22 cellular contexts compared by ENCODE assay signal in genomic region chr3:13288732-13289718, GRCh38.
DNase-seq lines count a peak whose midpoint lies in the region; ATAC-seq and TF ChIP-seq lines count a peak whose summit lies in the region.
"Had no signal": no experiment of that assay in that cellular context is flagged by ENCODE, and none has a peak within 500 bp of the region (broad histone marks: within the 10 kb centered on the region; RNA-seq: fewer than 3 reads in every experiment).

No MANE protein-coding gene starts in this region.

- no peaks in the 10 kb centered on the region for H3K4me1 ChIP-seq in lower lobe of right lung
- H3K4me1 ChIP-seq: Caco-2 had no signal

- DNase-seq in DMS 273 (lab: John Stamatoyannopoulos, UW; ENCODE audit: unreplicated experiment) (peak; percentile 31), DMS 273 treated with DMSO at 0.1 percent for 48 hours (lab: John Stamatoyannopoulos, UW) (no peak), H4 (ENCODE audit: low spot score) (peak; percentile 86), NCI-H526 (lab: John Stamatoyannopoulos, UW) (peak; percentile 55 to 57), lower lobe of right lung (peak; percentile 8), left lobe of liver (ENCODE audit: low spot score) (no peak)
- no peak for DNase-seq in activated CD8-positive, alpha-beta memory T cell treated with anti-CD3 and anti-CD28 coated beads, Interleukin-2, amount 50 U/mL, for 48 hours
- DNase-seq: activated CD4-positive, alpha-beta memory T cell treated with anti-CD3 and anti-CD28 coated beads, Interleukin-2, amount 10 ng/mL, durations not matched to agents 7 days and 5 days; activated CD4-positive, CD25-positive, alpha-beta regulatory T cell; Caco-2; effector CD4-positive, alpha-beta T cell; foreskin melanocyte; islet precursor cell; mammary epithelial cell; NCI-H187; nucleus accumbens; stimulated activated CD4-positive, alpha-beta T cell treated with anti-CD3 and anti-CD28 coated beads, Interleukin-4, amount 100 ng/mL, for 4 hours had no signal

- H3K4me3 ChIP-seq in lower lobe of right lung: no peak overlapping the region

- H3K27me3 ChIP-seq in lower lobe of right lung (ENCODE audit: low read depth): peaks cover 28% of the 10 kb centered on the region

- intact Hi-C loops in lower lobe of right lung (cut with DNase I): no loop called here

- TF ChIP-seq CTCF in lower lobe of right lung (IDR thresholded peaks at IDR 0.05): no peak

- ATAC-seq in lower lobe of right lung (no peak), GM18873 (IDR thresholded peaks at IDR 0.05; ENCODE audit: low FRiP score, unreplicated experiment) (no peak), left lobe of liver (no peak)
- ATAC-seq: activated naive CD4-positive, alpha-beta T cell treated with anti-CD3 and anti-CD28 coated beads, Interleukin-2, amount 50 U/mL, for 72 hours; HCT116 had no signal

- H3K9me3 ChIP-seq in lower lobe of right lung: no peaks in the 10 kb centered on the region

- H3K27ac ChIP-seq in lower lobe of right lung: no peak overlapping the region
- H3K27ac ChIP-seq: 22Rv1, RWPE1 had no signal

- no peaks in the 10 kb centered on the region for H3K36me3 ChIP-seq in lower lobe of right lung

Comparison
In these comparisons a context has a peak if more than half of its experiments do, and no peak if none do; other contexts are left out.
1. DNase-seq: peak in DMS 273 (single experiment), H4 (single experiment), NCI-H526 (2 of 2) and lower lobe of right lung (single experiment); none in DMS 273 treated with DMSO at 0.1 percent for 48 hours (single experiment), activated CD8-positive, alpha-beta memory T cell treated with anti-CD3 and anti-CD28 coated beads, Interleukin-2, amount 50 U/mL, for 48 hours (single experiment) and left lobe of liver (single experiment).